16 cellular contexts compared by ENCODE assay signal in genomic region chrX:49901068-49901467, GRCh38. TPM values are rescaled to one million over a fixed set of nuclear protein-coding genes. Genes with fewer than 3 reads are reported as not detected.
DNase-seq lines count a peak whose midpoint lies in the region; ATAC-seq, FAIRE-seq and TF ChIP-seq lines count a peak whose summit lies in the region.
"Had no signal": no experiment of that assay in that cellular context is flagged by ENCODE, and none has a peak within 500 bp of the region (broad histone marks: within the 10 kb centered on the region; RNA-seq: fewer than 3 reads in every experiment).

No MANE protein-coding gene starts in this region.

- H3K9me3 Mint-ChIP-seq in nephron = peaks cover 22% of the 10 kb centered on the region

- H3K27ac ChIP-seq in kidney (ENCODE audit: low read depth in 2 of 2, low read length in 2 of 2) = no peak overlapping the region
- H3K27ac ChIP-seq: BLaER1 treated with 17β-estradiol and CSF1 and Interleukin-3, amounts not matched to agents 10 nM and 100 nM had no signal

- no peak overlapping the region for H3K4me3 Mint-ChIP-seq in nephron

- H3K27ac Mint-ChIP-seq in nephron = peak overlapping the region; percentile 49 to 85 (median 65)

- ATAC-seq in GM19351 (IDR thresholded peaks at IDR 0.05; ENCODE audit: unreplicated experiment) = no peak
- ATAC-seq: GM12878 had no signal

- H3K9me3 ChIP-seq in kidney (ENCODE audit: control insufficient read depth in 1 of 2, low read length in 2 of 2) = no peaks in the 10 kb centered on the region

- peak; percentile 58 for DNase-seq in NCI-H1105 treated with DMSO at 0.1 percent for 48 hours (lab: John Stamatoyannopoulos, UW)
- no peak for DNase-seq in NCI-H1105 (lab: John Stamatoyannopoulos, UW)
- DNase-seq in NCI-H146 (lab: John Stamatoyannopoulos, UW) = peak; percentile 91
- peak; percentile 5 to 50 for DNase-seq in NCI-H524 (lab: John Stamatoyannopoulos, UW)
- no peak for DNase-seq in kidney
- no peak for DNase-seq in NCI-H1694 (lab: John Stamatoyannopoulos, UW)
- DNase-seq: 8988T, H7, MM.1S, NCI-H526, Right ventricle myocardium superior had no signal

- H3K36me3 Mint-ChIP-seq in nephron (ENCODE audit: low read depth) = no peaks in the 10 kb centered on the region

- no peaks in the 10 kb centered on the region for H3K36me3 ChIP-seq in kidney (ENCODE audit: control insufficient read depth in 1 of 2, insufficient read depth in 2 of 2, low read length in 2 of 2)
- H3K36me3 ChIP-seq: BLaER1 treated with 17β-estradiol and CSF1 and Interleukin-3, amounts not matched to agents 10 nM and 100 nM had no signal

- peaks cover 5% of the 10 kb centered on the region for H3K27me3 Mint-ChIP-seq in nephron (ENCODE audit: low read depth)

- H3K4me1 Mint-ChIP-seq in nephron = peaks cover 5% of the 10 kb centered on the region

- no peaks in the 10 kb centered on the region for H3K4me1 ChIP-seq in kidney (ENCODE audit: control insufficient read depth in 1 of 2, insufficient read depth in 1 of 2, low read depth in 1 of 2, low read length in 2 of 2)
- H3K4me1 ChIP-seq: BLaER1 treated with 17β-estradiol and CSF1 and Interleukin-3, amounts not matched to agents 10 nM and 100 nM had no signal

- no peak for FAIRE-seq in kidney (lab: Jason Lieb, UNC)
- FAIRE-seq: GM12878, GM18507 had no signal

- H3K9ac ChIP-seq in kidney (ENCODE audit: low read length in 2 of 2) = no peak overlapping the region
- H3K9ac ChIP-seq: BLaER1 treated with 17β-estradiol and CSF1 and Interleukin-3, amounts not matched to agents 10 nM and 100 nM had no signal

- TF ChIP-seq CTCF in nephron (IDR thresholded peaks at IDR 0.05; ENCODE audit: unreplicated experiment in 3 of 3) (no peak), kidney (IDR thresholded peaks at IDR 0.05; ENCODE audit: borderline replicate concordance, extremely low read depth, insufficient read depth) (no peak)

- intact Hi-C loops in kidney (cut with DNase I) = no loop called here

- no peak overlapping the region for H3K4me3 ChIP-seq in kidney (ENCODE audit: low read length in 2 of 2)
- H3K4me3 ChIP-seq: BLaER1 treated with 17β-estradiol and CSF1 and Interleukin-3, amounts not matched to agents 10 nM and 100 nM; GM12878 had no signal

RNA-seq across cellular contexts. Expression of gene CLCN5, which starts 21.3 kb away (rescaled TPM):
- total RNA-seq in kidney = 29.7 TPM
- 21.1 TPM for polyA plus RNA-seq in kidney (ENCODE audit: insufficient read depth, low read depth, low replicate concordance)

RNA-seq across cellular contexts. Expression of gene USP27X, which starts 21.8 kb away (rescaled TPM):
- 4.3 TPM for total RNA-seq in kidney
- 3.3 TPM for polyA plus RNA-seq in kidney (ENCODE audit: insufficient read depth, low read depth, low replicate concordance)

Comparison
In these comparisons a context has a peak if more than half of its experiments do, and no peak if none do; other contexts are left out.
1. DNase-seq: peak in NCI-H1105 treated with DMSO at 0.1 percent for 48 hours (single experiment), NCI-H146 (single experiment) and NCI-H524 (2 of 2); none in NCI-H1105 (single experiment), kidney (single experiment) and NCI-H1694 (single experiment).